Comparison of ENCODE assay signal across 20 cellular contexts in genomic region chr12:74906224-74906623, GRCh38.
DNase-seq lines count a peak whose midpoint lies in the region; ATAC-seq and TF ChIP-seq lines count a peak whose summit lies in the region.
"Had no signal": no experiment of that assay in that cellular context is flagged by ENCODE, and none has a peak within 500 bp of the region (broad histone marks: within the 10 kb centered on the region; RNA-seq: fewer than 3 reads in every experiment).

No MANE protein-coding gene starts in this region.

- no peak overlapping the region for H2BK5ac ChIP-seq in mesendoderm (ENCODE audit: low read length)

- no peak overlapping the region for H3K4ac ChIP-seq in mesendoderm (ENCODE audit: low read depth, low read length)

- POLR2A ChIA-PET in HCT116 (lab: Charles Lee), result no interaction called here

- RAD21 ChIA-PET in HCT116 (lab: Charles Lee; ENCODE audit: low non-redundant PET in 1 of 2, low total read pairs in 2 of 2, uncharacterized antibody in 2 of 2, unreplicated experiment in 2 of 2), result no interaction called here

- H2AK5ac ChIP-seq in mesendoderm (ENCODE audit: low read length), result no peak overlapping the region

- WGBS in mesendoderm (ENCODE audit: extremely low coverage, insufficient coverage, low lambda C conversion rate), result no CpG with 5 or more reads among the region's 5 CpGs
- 89 to 97% (median 94%) methylated on average over 5 of the region's 5 CpGs for WGBS in stomach, 5 donors

- peak; percentile 53 for DNase-seq in DMS53 (lab: John Stamatoyannopoulos, UW)
- DNase-seq in DMS53 treated with DMSO at 0.1 percent for 48 hours (lab: John Stamatoyannopoulos, UW; ENCODE audit: unreplicated experiment), result no peak
- DNase-seq in HCT116 (ENCODE audit: low read depth, low spot score), result no peak
- peak; percentile 50 for DNase-seq in mesendoderm
- DNase-seq in stomach, result no peak
- no peak for DNase-seq in Peyer's patch
- DNase-seq in mucosa of gallbladder (ENCODE audit: low spot score), result no peak
- DNase-seq: activated CD4-positive, CD25-positive, alpha-beta regulatory T cell treated with anti-CD3 and anti-CD28 coated beads, Interleukin-2, amount 50 U/mL, for 72 hours; activated CD8-positive, alpha-beta memory T cell treated with anti-CD3 and anti-CD28 coated beads, Interleukin-2, amount 50 U/mL, for 4 hours; activated naive CD4-positive, alpha-beta T cell treated with anti-CD3 and anti-CD28 coated beads, Interleukin-2, amount 10 ng/mL, durations not matched to agents 7 days and 5 days; effector CD8-positive, alpha-beta T cell; foreskin melanocyte; mesenchymal stem cell; PC-9; right cardiac atrium; stimulated activated CD4-positive, alpha-beta T cell treated with anti-CD3 and anti-CD28 coated beads, Interleukin-4, amount 100 ng/mL, for 1 hour; T-helper 1 cell had no signal

- H3K9me2 ChIP-seq in HCT116 (ENCODE audit: insufficient read depth), result no peaks in the 10 kb centered on the region

- H3K27me3 ChIP-seq in HCT116 (ENCODE audit: insufficient read depth, low read length) (no peaks in the 10 kb centered on the region), mesendoderm (ENCODE audit: insufficient read depth, low read length, poor library complexity) (no peaks in the 10 kb centered on the region), stomach (no peaks in the 10 kb centered on the region), Peyer's patch (no peaks in the 10 kb centered on the region)
- H3K27me3 ChIP-seq: neutrophil had no signal

- H3K79me2 ChIP-seq in HCT116 (ENCODE audit: insufficient read depth, low read length), result no peaks in the 10 kb centered on the region
- no peaks in the 10 kb centered on the region for H3K79me2 ChIP-seq in mesendoderm (ENCODE audit: control insufficient read depth, insufficient read depth, low read length)

- H2BK120ac ChIP-seq in mesendoderm (ENCODE audit: low read depth, low read length), result no peak overlapping the region

- no peaks in the 10 kb centered on the region for H3K36me3 ChIP-seq in HCT116 (ENCODE audit: control insufficient read depth in 1 of 2, insufficient read depth in 2 of 2, low read length in 2 of 2)
- no peaks in the 10 kb centered on the region for H3K36me3 ChIP-seq in mesendoderm (ENCODE audit: control insufficient read depth, insufficient read depth, low read length)
- H3K36me3 ChIP-seq in stomach, result no peaks in the 10 kb centered on the region
- H3K36me3 ChIP-seq in Peyer's patch, result no peaks in the 10 kb centered on the region
- H3K36me3 ChIP-seq: neutrophil had no signal

- CTCF ChIA-PET in HCT116 (lab: Charles Lee), result no interaction called here

- H2AFZ ChIP-seq in HCT116 (ENCODE audit: low read depth, low read length, poor library complexity, severe bottlenecking), result no peak overlapping the region
- H2AFZ ChIP-seq: PC-9 had no signal

- no peak for TF ChIP-seq EP300 in stomach (IDR thresholded peaks at IDR 0.05)

- no peak overlapping the region for H3K4me3 ChIP-seq in HCT116 (replicated peaks in 1 of 2; ENCODE audit: low read depth in 1 of 2, low read length in 2 of 2)
- no peak overlapping the region for H3K4me3 ChIP-seq in mesendoderm (ENCODE audit: low read length)
- no peak overlapping the region for H3K4me3 ChIP-seq in stomach
- no peak overlapping the region for H3K4me3 ChIP-seq in Peyer's patch
- H3K4me3 ChIP-seq: PC-9 had no signal

- BruUV-seq in HCT116 (replicated peaks; lab: Mats Ljungman, UMichigan), result no TSS peak

- H3K9me3 ChIP-seq in HCT116 (ENCODE audit: control insufficient read depth in 1 of 2, insufficient read depth in 1 of 2, low read depth in 1 of 2, low read length in 2 of 2) (no peaks in the 10 kb centered on the region), stomach (no peaks in the 10 kb centered on the region), Peyer's patch (no peaks in the 10 kb centered on the region)
- H3K9me3 ChIP-seq: neutrophil had no signal

- no peak for TF ChIP-seq RAD21 in HCT116 (IDR thresholded peaks at IDR 0.05; ENCODE audit: low read depth)

- H3K9ac ChIP-seq in HCT116 (ENCODE audit: low read length), result no peak overlapping the region
- no peak overlapping the region for H3K9ac ChIP-seq in mesendoderm (ENCODE audit: low read length)

- no peak overlapping the region for H4K8ac ChIP-seq in mesendoderm (ENCODE audit: low read depth, low read length)

- H4K5ac ChIP-seq in mesendoderm (ENCODE audit: low read length), result no peak overlapping the region

- H3K27ac ChIP-seq in HCT116 (ENCODE audit: low read depth, low read length) (no peak overlapping the region), VCaP (no peak overlapping the region), mesendoderm (ENCODE audit: low read depth, low read length) (no peak overlapping the region), stomach (no peak overlapping the region), Peyer's patch (no peak overlapping the region)
- H3K27ac ChIP-seq: HL-60, neutrophil, PC-9 had no signal

- H3K4me1 ChIP-seq in HCT116 (ENCODE audit: control insufficient read depth in 1 of 2, insufficient read depth in 2 of 2, low read length in 2 of 2), result no peaks in the 10 kb centered on the region
- no peaks in the 10 kb centered on the region for H3K4me1 ChIP-seq in mesendoderm (ENCODE audit: control insufficient read depth, low read depth, low read length)
- H3K4me1 ChIP-seq in stomach, result no peaks in the 10 kb centered on the region
- no peaks in the 10 kb centered on the region for H3K4me1 ChIP-seq in Peyer's patch

- H3K18ac ChIP-seq in mesendoderm (ENCODE audit: low read length), result no peak overlapping the region

- intact Hi-C loops in HCT116 (cut with micrococcal nuclease) (no loop called here), stomach (cut with DNase I; ENCODE audit: low total_unique reads) (no loop called here)

- H3K56ac ChIP-seq in mesendoderm (ENCODE audit: low read length), result no peak overlapping the region

- H3K79me1 ChIP-seq in mesendoderm (ENCODE audit: low read length), result no peaks in the 10 kb centered on the region

- H2BK15ac ChIP-seq in mesendoderm (replicated peaks; ENCODE audit: low read depth), result no peak overlapping the region

- TF ChIP-seq CTCF in HCT116 (IDR thresholded peaks at IDR 0.05 in 2 of 3, conservative IDR thresholded peaks at IDR 0.05 in 1 of 3; ENCODE audit: borderline replicate concordance in 1 of 3, insufficient read depth in 1 of 3, low read depth in 2 of 3, low read length in 2 of 3), result peak in 2 of 3 experiments; percentile 17 to 39; a peak in 1 of 6 replicates
- TF ChIP-seq CTCF in VCaP (conservative IDR thresholded peaks at IDR 0.05), result 0 out of 2 replicates have a peak, but pooled peaks have one; percentile 18
- no peak for TF ChIP-seq CTCF in stomach (IDR thresholded peaks at IDR 0.05)
- TF ChIP-seq CTCF in Peyer's patch (IDR thresholded peaks at IDR 0.05), result no peak

- H3K23ac ChIP-seq in mesendoderm (ENCODE audit: low read length), result no peak overlapping the region

- no peak overlapping the region for H3K4me2 ChIP-seq in HCT116 (ENCODE audit: low read length)
- H3K4me2 ChIP-seq in mesendoderm (ENCODE audit: low read length), result no peak overlapping the region
- H3K4me2 ChIP-seq: PC-9 had no signal

- no peaks in the 10 kb centered on the region for H4K20me1 ChIP-seq in HCT116 (ENCODE audit: insufficient read depth)

- ATAC-seq in HCT116, result peak; percentile 54; the same call in 1 of the 2 replicates
- ATAC-seq: right cardiac atrium had no signal

- TF ChIP-seq POLR2A in HCT116 (IDR thresholded peaks at IDR 0.05; ENCODE audit: borderline replicate concordance, extremely low read depth, insufficient read depth, insufficient read length), result no peak
- TF ChIP-seq POLR2A in stomach (IDR thresholded peaks at IDR 0.05), result no peak
- no peak for TF ChIP-seq POLR2A in Peyer's patch (IDR thresholded peaks at IDR 0.05)

TF ChIP-seq in HCT116, 20 proteins besides CTCF, POLR2A, EP300 and RAD21:
- TF ChIP-seq ELF1 (IDR thresholded peaks at IDR 0.05; ENCODE audit: borderline replicate concordance, low read depth) (no peak), CEBPB (IDR thresholded peaks at IDR 0.05; ENCODE audit: low read depth) (no peak), SIN3A (IDR thresholded peaks at IDR 0.05; ENCODE audit: low read depth) (no peak)
TF ChIP-seq in HCT116: peak in this region for 0.

Comparison
In these comparisons a context has a peak if more than half of its experiments do, and no peak if none do; other contexts are left out.
1. DNase-seq: peak in DMS53 (single experiment) and mesendoderm (single experiment); none in DMS53 treated with DMSO at 0.1 percent for 48 hours (single experiment), HCT116 (single experiment), stomach (single experiment), Peyer's patch (0 of 3) and mucosa of gallbladder (single experiment).
2. CTCF ChIP-seq: peak in HCT116 (2 of 3) and VCaP (single experiment); none in stomach (0 of 7) and Peyer's patch (0 of 6).